19 cellular contexts compared by ENCODE assay signal in genomic region chr3:25748189-25748588, GRCh38. TPM values are rescaled to one million over a fixed set of nuclear protein-coding genes. Genes with fewer than 3 reads are reported as not detected.
DNase-seq lines count a peak whose midpoint lies in the region; ATAC-seq, FAIRE-seq and TF ChIP-seq lines count a peak whose summit lies in the region.
"Had no signal": no experiment of that assay in that cellular context is flagged by ENCODE, and none has a peak within 500 bp of the region (broad histone marks: within the 10 kb centered on the region; RNA-seq: fewer than 3 reads in every experiment).

No MANE protein-coding gene starts in this region.

- H3K4me1 Mint-ChIP-seq in activated naive CD4-positive, alpha-beta T cell treated with anti-CD3 and anti-CD28 coated beads, Interleukin-2, amount 50 U/mL, for 24 hours, result peaks cover 24% of the 10 kb centered on the region

- H2BK120ac ChIP-seq in H1 (replicated peaks; ENCODE audit: low read depth, low read length), result no peak overlapping the region
- no peak overlapping the region for H2BK120ac ChIP-seq in trophoblast cell (ENCODE audit: insufficient read depth, low read length, poor library complexity)

- H3K4me2 ChIP-seq in H1 (ENCODE audit: insufficient read depth in 1 of 2, low read depth in 2 of 2, low read length in 2 of 2), result no peak overlapping the region
- H3K4me2 ChIP-seq in trophoblast cell (ENCODE audit: low read length), result no peak overlapping the region

- no peaks in the 10 kb centered on the region for H3K9me3 Mint-ChIP-seq in activated naive CD4-positive, alpha-beta T cell treated with anti-CD3 and anti-CD28 coated beads, Interleukin-2, amount 50 U/mL, for 24 hours
- H3K9me3 Mint-ChIP-seq in activated naive CD4-positive, alpha-beta T cell treated with anti-CD3 and anti-CD28 coated beads, Interleukin-2, amount 50 U/mL, for 72 hours, result no peaks in the 10 kb centered on the region
- H3K9me3 Mint-ChIP-seq: CD14-positive monocyte; CD8-positive, alpha-beta T cell had no signal

- no peak for TF ChIP-seq CTCF in H1 (IDR thresholded peaks at IDR 0.05; ENCODE audit: control extremely low read depth in 1 of 3, insufficient read depth in 1 of 3, low read depth in 1 of 3, low read length in 3 of 3)
- no peak for TF ChIP-seq CTCF in adrenal gland (IDR thresholded peaks at IDR 0.05)

- H4K91ac ChIP-seq in H1 (replicated peaks; ENCODE audit: insufficient read length, low read length) (no peak overlapping the region), trophoblast cell (ENCODE audit: low read depth, low read length) (no peak overlapping the region)

- no peak overlapping the region for H4K12ac ChIP-seq in trophoblast cell (ENCODE audit: low read depth, low read length)

- ATAC-seq in activated naive CD4-positive, alpha-beta T cell treated with anti-CD3 and anti-CD28 coated beads, Interleukin-2, amount 50 U/mL, for 72 hours, result no peak
- ATAC-seq: CD8-positive, alpha-beta T cell; HCT116 had no signal

- H4K20me1 ChIP-seq in H1 (replicated peaks in 1 of 2; ENCODE audit: control insufficient read depth in 1 of 2, insufficient read depth in 2 of 2, low read length in 2 of 2), result peaks cover 0 to 1% of the 10 kb centered on the region in 2 experiments

- no peak for DNase-seq in activated naive CD4-positive, alpha-beta T cell treated with anti-CD3 and anti-CD28 coated beads, Interleukin-2, amount 50 U/mL, for 72 hours (ENCODE audit: low spot score in 2 of 2)
- no peak for DNase-seq in H1 (ENCODE audit: low read depth in 1 of 2, low spot score in 2 of 2)
- DNase-seq in iPS DF 4.7 (ENCODE audit: extremely low read depth, low spot score), result peak; percentile 14
- DNase-seq in trophoblast cell, result no peak
- no peak for DNase-seq in adrenal gland
- DNase-seq in head of caudate nucleus, result no peak
- DNase-seq: CD8-positive, alpha-beta T cell; COR-L47; DMS153; DMS79 treated with DMSO at 0.1 percent for 48 hours; EL had no signal

- H3K79me2 ChIP-seq in H1 (ENCODE audit: control insufficient read depth in 1 of 2, insufficient read depth in 2 of 2, low read length in 2 of 2) (no peaks in the 10 kb centered on the region), trophoblast cell (ENCODE audit: control insufficient read depth, insufficient read depth, low read length, poor library complexity) (no peaks in the 10 kb centered on the region)

- FAIRE-seq in H1 (lab: Jason Lieb, UNC), result no peak
- FAIRE-seq: D721Med, G401.6 had no signal

- no peak for TF ChIP-seq EP300 in H1 (IDR thresholded peaks at IDR 0.05; ENCODE audit: borderline replicate concordance in 1 of 2, low read depth in 2 of 2, low read length in 2 of 2)

- H3K27me3 Mint-ChIP-seq in activated naive CD4-positive, alpha-beta T cell treated with anti-CD3 and anti-CD28 coated beads, Interleukin-2, amount 50 U/mL, for 24 hours, result no peaks in the 10 kb centered on the region
- H3K27me3 Mint-ChIP-seq: IgD-negative memory B cell had no signal

- H3K4me3 Mint-ChIP-seq in activated naive CD4-positive, alpha-beta T cell treated with anti-CD3 and anti-CD28 coated beads, Interleukin-2, amount 50 U/mL, for 24 hours, result no peak overlapping the region
- H3K4me3 Mint-ChIP-seq: CD14-positive monocyte; CD8-positive, alpha-beta T cell; IgD-negative memory B cell had no signal

- peaks cover 52% of the 10 kb centered on the region for H3K36me3 Mint-ChIP-seq in activated naive CD4-positive, alpha-beta T cell treated with anti-CD3 and anti-CD28 coated beads, Interleukin-2, amount 50 U/mL, for 24 hours
- peaks cover 46 to 59% of the 10 kb centered on the region in 2 donors for H3K36me3 Mint-ChIP-seq in activated naive CD4-positive, alpha-beta T cell treated with anti-CD3 and anti-CD28 coated beads, Interleukin-2, amount 50 U/mL, for 72 hours

- WGBS in H1 (ENCODE audit: extremely low coverage in 1 of 2, insufficient coverage in 1 of 2, insufficient read length in 1 of 2, insufficient replicate concordance in 2 of 2, low coverage in 1 of 2, low lambda C conversion rate in 2 of 2, missing lambda C conversion rate in 1 of 2), 2 experiments, result 53% methylated on average over 3 of the region's 3 CpGs; no CpG with 5 or more reads in 1 of the 2 experiments
- WGBS in trophoblast cell (ENCODE audit: extremely low coverage, insufficient coverage, insufficient read length), result no CpG with 5 or more reads among the region's 3 CpGs
- WGBS in adrenal gland, 4 donors, result 92 to 95% (median 94%) methylated on average over 3 of the region's 3 CpGs

- intact Hi-C loops in adrenal gland (cut with DNase I), result no loop called here
- intact Hi-C loops in head of caudate nucleus (cut with DNase I), result no loop called here

- H2BK12ac ChIP-seq in H1 (ENCODE audit: low read depth, low read length) (no peak overlapping the region), trophoblast cell (ENCODE audit: low read length) (no peak overlapping the region)

- peaks cover 0 to 8% (median 3%) of the 10 kb centered on the region in 4 experiments; a peak in 4 of 8 replicates for H3K36me3 ChIP-seq in H1 (ENCODE audit: control insufficient read depth in 2 of 4, insufficient read depth in 4 of 4, low read length in 3 of 4)
- peaks cover 3 to 6% of the 10 kb centered on the region in 2 experiments for H3K36me3 ChIP-seq in trophoblast cell (ENCODE audit: control insufficient read depth in 1 of 2, insufficient read depth in 2 of 2, low read length in 2 of 2)
- H3K36me3 ChIP-seq in adrenal gland (replicated peaks in 1 of 2), result peaks cover 0 to 20% of the 10 kb centered on the region in 2 donors

- H3K23ac ChIP-seq in H1 (ENCODE audit: insufficient read length) (no peak overlapping the region), trophoblast cell (ENCODE audit: low read length) (no peak overlapping the region)

- no peaks in the 10 kb centered on the region for H3K9me3 ChIP-seq in H1 (ENCODE audit: insufficient read depth in 2 of 2, low read depth in 1 of 2, low read length in 1 of 2)
- no peaks in the 10 kb centered on the region for H3K9me3 ChIP-seq in trophoblast cell (ENCODE audit: insufficient read depth, low read depth, low read length)
- H3K9me3 ChIP-seq in adrenal gland (replicated peaks in 1 of 3), result no peaks in the 10 kb centered on the region

- no peak overlapping the region for H3K56ac ChIP-seq in H1 (replicated peaks; ENCODE audit: insufficient read length, low read depth, low read length)

- H3K4me1 ChIP-seq in H1 (replicated peaks in 1 of 4; ENCODE audit: control insufficient read depth in 3 of 4, insufficient read depth in 4 of 4, low read length in 3 of 4), result peaks cover 0 to 7% (median 3%) of the 10 kb centered on the region in 4 experiments; a peak in 4 of 7 replicates
- no peaks in the 10 kb centered on the region for H3K4me1 ChIP-seq in trophoblast cell (ENCODE audit: control insufficient read depth in 1 of 2, insufficient read depth in 2 of 2, low read length in 2 of 2)
- peaks cover 0 to 6% of the 10 kb centered on the region in 2 donors for H3K4me1 ChIP-seq in adrenal gland (replicated peaks in 1 of 2)

- H3K27ac ChIP-seq in H1 (ENCODE audit: low read depth, low read length), result no peak overlapping the region
- no peak overlapping the region for H3K27ac ChIP-seq in trophoblast cell (ENCODE audit: low read depth, low read length)
- H3K27ac ChIP-seq in adrenal gland, result no peak overlapping the region
- H3K27ac ChIP-seq: 22Rv1, HL-60 had no signal

- no peak overlapping the region for H2BK20ac ChIP-seq in H1 (ENCODE audit: low read length)

- H3K4ac ChIP-seq in H1 (replicated peaks; ENCODE audit: insufficient read length, low read depth, low read length), result no peak overlapping the region
- no peak overlapping the region for H3K4ac ChIP-seq in trophoblast cell (ENCODE audit: low read depth, low read length)

- H3K79me1 ChIP-seq in H1 (ENCODE audit: low read depth, low read length) (no peaks in the 10 kb centered on the region), trophoblast cell (ENCODE audit: low read length) (no peaks in the 10 kb centered on the region)

- POLR2A ChIA-PET in H1 (lab: Charles Lee; ENCODE audit: partially characterized antibody), result no interaction called here

- TF ChIP-seq RAD21 in H1 (IDR thresholded peaks at IDR 0.05 in 1 of 2, conservative IDR thresholded peaks at IDR 0.05 in 1 of 2; ENCODE audit: low read depth in 2 of 2, low read length in 2 of 2), result no peak

- no peaks in the 10 kb centered on the region for H3K23me2 ChIP-seq in H1 (ENCODE audit: low read depth, low read length)

- H4K5ac ChIP-seq in H1 (ENCODE audit: insufficient read length, low read depth, low read length), result no peak overlapping the region

- peak overlapping the region; percentile 21 for H3K27ac Mint-ChIP-seq in activated naive CD4-positive, alpha-beta T cell treated with anti-CD3 and anti-CD28 coated beads, Interleukin-2, amount 50 U/mL, for 24 hours
- H3K27ac Mint-ChIP-seq in activated naive CD4-positive, alpha-beta T cell treated with anti-CD3 and anti-CD28 coated beads, Interleukin-2, amount 50 U/mL, for 72 hours, result no peak overlapping the region
- H3K27ac Mint-ChIP-seq: CD8-positive, alpha-beta T cell had no signal

- no peak overlapping the region for H3K4me3 ChIP-seq in H1 (ENCODE audit: extremely low read depth in 1 of 4, insufficient read depth in 2 of 4, low read depth in 3 of 4, low read length in 4 of 4)
- H3K4me3 ChIP-seq in trophoblast cell (ENCODE audit: low read depth, low read length), result no peak overlapping the region
- no peak overlapping the region for H3K4me3 ChIP-seq in adrenal gland

- H3K27me3 ChIP-seq in H1 (replicated peaks in 1 of 4; ENCODE audit: control insufficient read depth in 3 of 4, extremely low read depth in 1 of 4, insufficient read depth in 3 of 4, low read length in 3 of 4), result no peaks in the 10 kb centered on the region
- H3K27me3 ChIP-seq in trophoblast cell (ENCODE audit: insufficient read depth, low read length), result no peaks in the 10 kb centered on the region
- H3K27me3 ChIP-seq in adrenal gland, result no peaks in the 10 kb centered on the region

- CTCF ChIA-PET in H1 (lab: Charles Lee; ENCODE audit: partially characterized antibody), result interaction anchor here (0.6 kb wide), 1 partner anchor 114 kb away, joined by 3 read pairs; no protein-coding TSS in a partner anchor

- H3K18ac ChIP-seq in H1 (ENCODE audit: extremely low read depth, low read length), result no peak overlapping the region
- H3K18ac ChIP-seq in trophoblast cell (ENCODE audit: low read length), result no peak overlapping the region

- H3K14ac ChIP-seq in H1 (ENCODE audit: insufficient read length), result no peak overlapping the region
- no peak overlapping the region for H3K14ac ChIP-seq in trophoblast cell (ENCODE audit: low read length)

- H2AFZ ChIP-seq in H1 (ENCODE audit: low read length) (no peak overlapping the region), trophoblast cell (ENCODE audit: insufficient read depth, low read length, poor library complexity) (no peak overlapping the region)

- H4K8ac ChIP-seq in H1 (ENCODE audit: extremely low read depth, insufficient read depth, low read length), result no peak overlapping the region
- no peak overlapping the region for H4K8ac ChIP-seq in trophoblast cell (ENCODE audit: low read depth, low read length)

- H2BK5ac ChIP-seq in H1 (ENCODE audit: low read depth, low read length) (no peak overlapping the region), trophoblast cell (ENCODE audit: low read depth, low read length, poor library complexity) (no peak overlapping the region)

- no peak for TF ChIP-seq POLR2A in H1 (IDR thresholded peaks at IDR 0.05; ENCODE audit: control extremely low read depth in 1 of 2, low read depth in 2 of 2, low read length in 2 of 2)
- no peak for TF ChIP-seq POLR2A in adrenal gland (IDR thresholded peaks at IDR 0.05)

- H3K9ac ChIP-seq in H1 (replicated peaks in 1 of 4; ENCODE audit: extremely low read depth in 1 of 4, low read depth in 3 of 4, low read length in 3 of 4) (no peak overlapping the region), trophoblast cell (ENCODE audit: low read length) (no peak overlapping the region)

- H2BK15ac ChIP-seq in H1 (ENCODE audit: low read length), result no peak overlapping the region

- H2AK5ac ChIP-seq in H1 (ENCODE audit: low read depth, low read length) (no peak overlapping the region), trophoblast cell (ENCODE audit: low read length) (no peak overlapping the region)

RNA-seq across cellular contexts. Expression of gene NGLY1, which starts 35.1 kb away (rescaled TPM):
- 100 to 1,000 TPM in 1 of 2 donors, 10 to 100 TPM in 1; 82.0 to 110 TPM for total RNA-seq in activated naive CD4-positive, alpha-beta T cell treated with anti-CD3 and anti-CD28 coated beads, Interleukin-2, amount 50 U/mL, for 72 hours
- total RNA-seq in H1 (2021; fragmentation: NEBNext Ultra II Directional; extraction: Animal tissue kit (Norgen Biotek cat#: 25700)), result 21.0 and 24.8 TPM in 2 replicates
- 3.1 TPM in 2 replicates for polyA plus RNA-seq in H1 (2011; rRNA removed)
- 5.7 TPM for polyA plus RNA-seq in H1 (2011; cell fraction: cytosol; rRNA removed)
- polyA plus RNA-seq in H1 (2011; cell fraction: nucleus; rRNA removed), result 8.7 TPM
- polyA plus RNA-seq in H1 (2012, experiment 1 of 2), result 10.5 to 18.3 TPM (median 12.3 TPM) in 4 replicates
- 1.4 TPM for polyA plus RNA-seq in H1 (2012, experiment 2 of 2)
- polyA plus RNA-seq in H1 (2013, experiment 1 of 2), result 14.0 TPM
- 15.3 TPM for polyA plus RNA-seq in H1 (2013, experiment 2 of 2)
- polyA minus RNA-seq in H1 (2011; rRNA and poly(A)+ RNA removed), result 7.8 and 18.5 TPM in 2 replicates
- polyA minus RNA-seq in H1 (2011; cell fraction: cytosol; rRNA and poly(A)+ RNA removed), result 4.2 TPM
- polyA minus RNA-seq in H1 (2011; cell fraction: nucleus; rRNA and poly(A)+ RNA removed), result 36.2 TPM
- polyA plus RNA-seq in trophoblast cell (2013), result 11.6 and 12.0 TPM in 2 replicates
- 10 to 100 TPM; 13.4 to 40.0 (median 25.7) TPM for total RNA-seq in adrenal gland
- 10 to 100 TPM; 32.0 to 55.9 (median 49.6) TPM for polyA plus RNA-seq in adrenal gland

RNA-seq across cellular contexts. Expression of gene OXSM, which starts 41.7 kb away (rescaled TPM):
- total RNA-seq in activated naive CD4-positive, alpha-beta T cell treated with anti-CD3 and anti-CD28 coated beads, Interleukin-2, amount 50 U/mL, for 72 hours, result 10 to 100 TPM; 10.0 to 19.3 TPM
- total RNA-seq in H1 (2021; fragmentation: NEBNext Ultra II Directional; extraction: Animal tissue kit (Norgen Biotek cat#: 25700)), result 1.7 and 2.2 TPM in 2 replicates
- 0.74 and 1.3 TPM in 2 replicates for polyA plus RNA-seq in H1 (2011; rRNA removed)
- polyA plus RNA-seq in H1 (2011; cell fraction: cytosol; rRNA removed), result 2.4 TPM
- polyA plus RNA-seq in H1 (2011; cell fraction: nucleus; rRNA removed), result 2.1 TPM
- 1.3 to 3.9 TPM (median 1.6 TPM) in 4 replicates for polyA plus RNA-seq in H1 (2012, experiment 1 of 2)
- 0.83 TPM for polyA plus RNA-seq in H1 (2012, experiment 2 of 2)
- polyA plus RNA-seq in H1 (2013, experiment 1 of 2), result 1.6 TPM
- polyA plus RNA-seq in H1 (2013, experiment 2 of 2), result 1.3 TPM
- polyA minus RNA-seq in H1 (2011; rRNA and poly(A)+ RNA removed), result 1.2 and 2.0 TPM in 2 replicates
- 0.73 TPM for polyA minus RNA-seq in H1 (2011; cell fraction: cytosol; rRNA and poly(A)+ RNA removed)
- polyA minus RNA-seq in H1 (2011; cell fraction: nucleus; rRNA and poly(A)+ RNA removed), result 1.2 TPM
- 3.3 and 3.6 TPM in 2 replicates for polyA plus RNA-seq in trophoblast cell (2013)
- total RNA-seq in adrenal gland, result 10 to 100 TPM; 10.2 to 21.3 (median 14.6) TPM
- 10 to 100 TPM; 26.4 to 40.9 (median 27.5) TPM for polyA plus RNA-seq in adrenal gland
